ENCODE assay signal across 27 cellular contexts in genomic region chr14:79500489-79500888, GRCh38.
"Had no signal": no experiment of that assay in that cellular context is flagged by ENCODE, and none has a peak within 500 bp of the region (broad histone marks: within the 10 kb centered on the region; RNA-seq: fewer than 3 reads in every experiment).

No MANE protein-coding gene starts in this region.

- H3K36me3 ChIP-seq: neutrophil, pancreas, prostate gland, right lobe of liver, sigmoid colon, spleen, suprapubic skin, tibial artery, transverse colon, upper lobe of right lung, uterus had no signal

- H3K9me3 ChIP-seq: neutrophil, pancreas, prostate gland, right lobe of liver, sigmoid colon, spleen, suprapubic skin, testis, tibial artery, transverse colon, upper lobe of right lung, uterus had no signal

- H3K27me3 ChIP-seq: neutrophil, pancreas, right lobe of liver, sigmoid colon, spleen, suprapubic skin, testis, tibial artery, transverse colon, upper lobe of right lung, uterus had no signal

- FAIRE-seq: pancreas had no signal

- H3K27ac ChIP-seq: neutrophil, pancreas, prostate gland, right lobe of liver, sigmoid colon, skin epidermis, spleen, suprapubic skin, testis, tibial artery, transverse colon, upper lobe of right lung, uterus had no signal

- H3K4me2 ChIP-seq: smooth muscle cell had no signal

- H3K4me1 ChIP-seq: pancreas, prostate gland, right lobe of liver, spleen, suprapubic skin, testis, tibial artery, transverse colon, upper lobe of right lung, uterus had no signal

- H3K4me3 ChIP-seq: pancreas, prostate gland, right lobe of liver, sigmoid colon, skin epidermis, smooth muscle cell, spleen, suprapubic skin, testis, tibial artery, transverse colon, upper lobe of right lung, uterus had no signal

- DNase-seq: naive thymus-derived CD4-positive, alpha-beta T cell; natural killer cell; nucleus accumbens; pancreas; right cardiac atrium; right lobe of liver; sigmoid colon; spleen; stimulated activated CD4-positive, alpha-beta T cell treated with anti-CD3 and anti-CD28 coated beads, Interleukin-12 subunit alpha, Interleukin-12 subunit beta, amount 100 ng/mL, for 4 hours; stimulated activated CD4-positive, alpha-beta T cell treated with anti-CD3 and anti-CD28 coated beads, Interleukin-1b, Interleukin-23, amount 100 ng/mL, for 48 hours; stimulated activated CD4-positive, alpha-beta T cell treated with anti-CD3 and anti-CD28 coated beads, Interleukin-4, amount 100 ng/mL, for 1 hour; stimulated activated CD4-positive, alpha-beta T cell treated with anti-CD3 and anti-CD28 coated beads, Interleukin-4, amount 100 ng/mL, for 4 hours; stimulated activated CD8-positive, alpha-beta memory T cell treated with anti-CD3 and anti-CD28 coated beads, Interleukin-4, amount 100 ng/mL, for 48 hours; stimulated activated naive CD4-positive, alpha-beta T cell; stimulated activated naive CD8-positive, alpha-beta T cell treated with anti-CD3 and anti-CD28 coated beads, Interleukin-15, amount 100 ng/mL, for 72 hours; stimulated activated naive CD8-positive, alpha-beta T cell treated with anti-CD3 and anti-CD28 coated beads, Interleukin-15, Interleukin-2, amounts not matched to agents 100 U/mL and 50 U/mL, for 24 hours; substantia nigra; testis; tibial artery; transverse colon; upper lobe of right lung; uterus had no signal
